Comparison of ENCODE assay signal across 8 cellular contexts in the genomic region with DNA sequence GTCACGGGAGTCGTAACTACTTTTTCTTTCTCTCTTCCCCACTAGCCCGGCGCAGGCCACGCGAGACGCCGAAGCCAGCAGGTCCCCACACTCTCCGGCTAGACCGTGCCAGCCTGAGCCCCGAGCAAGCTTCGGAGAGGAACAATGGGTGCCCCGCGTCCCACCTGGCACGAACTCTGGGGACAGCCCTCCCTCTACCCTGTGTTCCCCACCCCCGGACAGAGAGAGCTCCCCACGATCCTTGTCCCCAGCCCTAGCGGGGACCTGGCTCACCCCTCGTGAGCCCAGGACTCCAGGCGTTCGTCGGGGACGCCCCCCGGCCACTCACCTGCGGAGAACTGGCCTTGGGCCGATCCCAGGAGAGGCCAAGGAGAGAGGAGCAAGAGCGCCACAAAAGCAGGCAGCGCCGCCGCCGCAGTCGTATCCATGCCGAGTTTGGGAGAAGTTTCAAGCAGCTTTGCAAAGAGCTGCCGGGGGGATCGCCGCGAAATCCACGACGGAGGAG. TPM values are rescaled to one million over a fixed set of nuclear protein-coding genes. Genes with fewer than 3 reads are reported as not detected.
A peak's percentile ranks its signal among the peaks of the same experiment; 100 is the strongest.
DNase-seq lines count a peak whose midpoint lies in the region; ATAC-seq and TF ChIP-seq lines count a peak whose summit lies in the region.

No MANE protein-coding gene starts in this region.

- H3K27me3 ChIP-seq in fibroblast of lung (ENCODE audit: control insufficient read depth, insufficient read depth, low read length), result no peaks in the 10 kb centered on the region
- no peaks in the 10 kb centered on the region for H3K27me3 ChIP-seq in testis

- H3K4me3 Mint-ChIP-seq in nephron progenitor cell, result peak overlapping the region; percentile 97

- peak; percentile 79 for DNase-seq in Daoy (ENCODE audit: low read depth)
- peak; percentile 55 for DNase-seq in NCI-H1105 (lab: John Stamatoyannopoulos, UW)
- DNase-seq in activated T-cell treated with anti-CD3 and anti-CD28 coated beads for 48 hours (ENCODE audit: low read depth), result peak; percentile 19
- DNase-seq in fibroblast of lung (ENCODE audit: low read depth in 2 of 2), result no peak
- DNase-seq in nephron progenitor cell, result no peak
- DNase-seq in testis, result no peak
- DNase-seq in amniotic stem cell (lab: John Stamatoyannopoulos, UW), result no peak

- no peaks in the 10 kb centered on the region for H3K9me3 Mint-ChIP-seq in nephron progenitor cell

- TF ChIP-seq POLR2A in testis (IDR thresholded peaks at IDR 0.05), result no peak

- H3K27me3 Mint-ChIP-seq in nephron progenitor cell (ENCODE audit: low read depth, poor library complexity), result no peaks in the 10 kb centered on the region

- H3K9ac ChIP-seq in fibroblast of lung (ENCODE audit: insufficient read depth, low read length), result peak overlapping the region; percentile 96

- H3K4me3 ChIP-seq in fibroblast of lung (replicated peaks in 1 of 4; ENCODE audit: control extremely low read depth in 1 of 4, insufficient read depth in 1 of 4, low read depth in 3 of 4, low read length in 4 of 4) (peak overlapping the region; percentile 80 to 100 (median 92)), testis (peak overlapping the region; percentile 74 to 89)

- intact Hi-C loops in testis (cut with DNase I; ENCODE audit: low total_unique reads), result no loop called here

- H3K36me3 Mint-ChIP-seq in nephron progenitor cell (ENCODE audit: low read depth), result no peaks in the 10 kb centered on the region

- peak overlapping the region; percentile 99 for H3K27ac Mint-ChIP-seq in nephron progenitor cell

- WGBS in testis, 2 donors, result 0 to 1% methylated on average over 2 to 34 of the region's 39 CpGs

- TF ChIP-seq CTCF in fibroblast of lung (conservative IDR thresholded peaks at IDR 0.05 in 1 of 2, IDR thresholded peaks at IDR 0.05 in 1 of 2; ENCODE audit: low read depth in 1 of 2, low read length in 2 of 2), result no peak
- TF ChIP-seq CTCF in nephron progenitor cell (IDR thresholded peaks at IDR 0.05), result no peak
- no peak for TF ChIP-seq CTCF in testis (IDR thresholded peaks at IDR 0.05)

- ATAC-seq in GM21786 (IDR thresholded peaks at IDR 0.05; ENCODE audit: unreplicated experiment), result peak; percentile 18

- peak overlapping the region; percentile 93 for H3K4me2 ChIP-seq in fibroblast of lung (ENCODE audit: extremely low read depth, insufficient read depth, low read length)

- H3K4me1 ChIP-seq in fibroblast of lung (ENCODE audit: control insufficient read depth, extremely low read depth, insufficient read depth, low read length) (peaks cover 23% of the 10 kb centered on the region), testis (no peaks in the 10 kb centered on the region)

- peak overlapping the region; percentile 92 for H3K27ac ChIP-seq in fibroblast of lung (ENCODE audit: insufficient read depth, low read length)
- H3K27ac ChIP-seq in testis, result peak overlapping the region; percentile 86 to 89

- no peaks in the 10 kb centered on the region for H3K36me3 ChIP-seq in fibroblast of lung (ENCODE audit: control insufficient read depth, insufficient read depth, low read length)
- no peaks in the 10 kb centered on the region for H3K36me3 ChIP-seq in testis (ENCODE audit: low read depth, missing control alignments)

- H4K20me1 ChIP-seq in fibroblast of lung (ENCODE audit: control insufficient read depth, extremely low read depth, insufficient read depth, low read length), result peaks cover 2% of the 10 kb centered on the region

- peaks cover 50% of the 10 kb centered on the region for H3K79me2 ChIP-seq in fibroblast of lung (ENCODE audit: control insufficient read depth, insufficient read depth, low read length)

- peaks cover 56% of the 10 kb centered on the region for H3K4me1 Mint-ChIP-seq in nephron progenitor cell

- H3K9me3 ChIP-seq in fibroblast of lung (ENCODE audit: control insufficient read depth, insufficient read depth, low read depth, low read length) (no peaks in the 10 kb centered on the region), testis (no peaks in the 10 kb centered on the region)

- peak overlapping the region; percentile 93 for H2AFZ ChIP-seq in fibroblast of lung (ENCODE audit: low read length)

RNA-seq across cellular contexts. Expression of gene PTPRK, which starts 0.4 kb away (rescaled TPM):
- total RNA-seq in Daoy (2014; rRNA removed; shearing (Covaris generic)), result 40.1 and 46.5 TPM in 2 replicates
- total RNA-seq in fibroblast of lung, result 49.8 and 75.5 TPM in 2 replicates
- 19.4 and 20.6 TPM in 2 replicates for polyA plus RNA-seq in fibroblast of lung
- polyA plus RNA-seq in fibroblast of lung (2012), result 32.3 and 35.4 TPM in 2 replicates
- 66.1 and 77.3 TPM in 2 replicates for polyA minus RNA-seq in fibroblast of lung (ENCODE audit: low replicate concordance)
- total RNA-seq in testis, result 10 to 100 TPM; 12.5 to 13.3 TPM
- polyA plus RNA-seq in testis (ENCODE audit: insufficient read depth, low read depth, low replicate concordance), result 9.1 TPM

Comparison
In these comparisons a context has a peak if more than half of its experiments do, and no peak if none do; other contexts are left out.
1. DNase-seq: peak in Daoy (single experiment), NCI-H1105 (single experiment) and activated T-cell treated with anti-CD3 and anti-CD28 coated beads for 48 hours (single experiment); none in fibroblast of lung (0 of 2), nephron progenitor cell (single experiment), testis (single experiment) and amniotic stem cell (single experiment).